ENCODE assay signal across 10 cellular contexts in genomic region chr10:78045237-78045636, GRCh38. TPM values are rescaled to one million over a fixed set of nuclear protein-coding genes. Genes with fewer than 3 reads are reported as not detected.
A peak's percentile ranks its signal among the peaks of the same experiment; 100 is the strongest.
DNase-seq lines count a peak whose midpoint lies in the region; ATAC-seq and TF ChIP-seq lines count a peak whose summit lies in the region.
"Had no signal": no experiment of that assay in that cellular context is flagged by ENCODE, and none has a peak within 500 bp of the region (broad histone marks: within the 10 kb centered on the region; RNA-seq: fewer than 3 reads in every experiment).

No MANE protein-coding gene starts in this region.

- TF ChIP-seq CTCF in mesothelial cell of epicardium (IDR thresholded peaks at IDR 0.05; ENCODE audit: unreplicated experiment) (no peak), vagina (IDR thresholded peaks at IDR 0.05) (no peak)

- no peaks in the 10 kb centered on the region for H3K4me1 ChIP-seq in vagina

- H3K36me3 ChIP-seq in vagina, result peaks cover 0 to 20% of the 10 kb centered on the region in 2 donors

- no peak overlapping the region for H3K27ac ChIP-seq in vagina

- no peak overlapping the region for H3K4me3 ChIP-seq in vagina
- H3K4me3 ChIP-seq: smooth muscle cell had no signal

- no peak for TF ChIP-seq POLR2A in vagina (IDR thresholded peaks at IDR 0.05)

- H3K27ac Mint-ChIP-seq in natural killer cell treated with Interleukin-12 subunit alpha and Interleukin-12 subunit beta and Interleukin-15 and Interleukin-18, amount 100 ng/mL, for 72 hours, result no peak overlapping the region
- H3K27ac Mint-ChIP-seq in mesothelial cell of epicardium, result no peak overlapping the region

- peaks cover 13% of the 10 kb centered on the region for H3K36me3 Mint-ChIP-seq in natural killer cell treated with Interleukin-12 subunit alpha and Interleukin-12 subunit beta and Interleukin-15 and Interleukin-18, amount 100 ng/mL, for 72 hours
- H3K36me3 Mint-ChIP-seq in mesothelial cell of epicardium, result peaks cover 4% of the 10 kb centered on the region

- no peaks in the 10 kb centered on the region for H3K9me3 ChIP-seq in vagina
- H3K9me3 ChIP-seq: BE2C had no signal

- DNase-seq in activated effector memory CD4-positive, alpha-beta T cell treated with anti-CD3 and anti-CD28 coated beads, Interleukin-2, amount 50 U/mL, for 16 hours, result peak; percentile 66
- no peak for DNase-seq in activated effector memory CD4-positive, alpha-beta T cell treated with Interleukin-2 at 50 U/mL for 16 hours
- DNase-seq in NOMO-1 (lab: John Stamatoyannopoulos, UW; ENCODE audit: unreplicated experiment in 2 of 2), result peak; percentile 52 to 61
- peak; percentile 53 for DNase-seq in stimulated activated CD8-positive, alpha-beta memory T cell treated with anti-CD3 and anti-CD28 coated beads, Interleukin-4, amount 100 ng/mL, for 48 hours
- no peak for DNase-seq in natural killer cell treated with Interleukin-12 subunit alpha and Interleukin-12 subunit beta and Interleukin-15 and Interleukin-18, amount 100 ng/mL, for 72 hours (ENCODE audit: low spot score)
- no peak for DNase-seq in mesothelial cell of epicardium (ENCODE audit: low spot score in 2 of 2, unreplicated experiment in 2 of 2)
- no peak for DNase-seq in vagina (ENCODE audit: extremely low spot score in 2 of 2)
- DNase-seq: BE2C had no signal

- no peaks in the 10 kb centered on the region for H3K9me3 Mint-ChIP-seq in natural killer cell treated with Interleukin-12 subunit alpha and Interleukin-12 subunit beta and Interleukin-15 and Interleukin-18, amount 100 ng/mL, for 72 hours
- no peaks in the 10 kb centered on the region for H3K9me3 Mint-ChIP-seq in mesothelial cell of epicardium

- H3K27me3 Mint-ChIP-seq in natural killer cell treated with Interleukin-12 subunit alpha and Interleukin-12 subunit beta and Interleukin-15 and Interleukin-18, amount 100 ng/mL, for 72 hours, result no peaks in the 10 kb centered on the region
- no peaks in the 10 kb centered on the region for H3K27me3 Mint-ChIP-seq in mesothelial cell of epicardium (ENCODE audit: low read depth)

- H3K4me1 Mint-ChIP-seq in natural killer cell treated with Interleukin-12 subunit alpha and Interleukin-12 subunit beta and Interleukin-15 and Interleukin-18, amount 100 ng/mL, for 72 hours (ENCODE audit: low read depth in 2 of 2), result peaks cover 31 to 34% of the 10 kb centered on the region in 2 donors
- peaks cover 40% of the 10 kb centered on the region for H3K4me1 Mint-ChIP-seq in mesothelial cell of epicardium

- peak; percentile 68 for ATAC-seq in HG02642 (IDR thresholded peaks at IDR 0.05; ENCODE audit: poor library complexity, unreplicated experiment)
- no peak for ATAC-seq in natural killer cell treated with Interleukin-12 subunit alpha and Interleukin-12 subunit beta and Interleukin-15 and Interleukin-18, amount 100 ng/mL, for 72 hours

- H3K4me3 Mint-ChIP-seq in natural killer cell treated with Interleukin-12 subunit alpha and Interleukin-12 subunit beta and Interleukin-15 and Interleukin-18, amount 100 ng/mL, for 72 hours, result no peak overlapping the region
- H3K4me3 Mint-ChIP-seq in mesothelial cell of epicardium, result no peak overlapping the region

- H3K27me3 ChIP-seq in vagina, result no peaks in the 10 kb centered on the region
- H3K27me3 ChIP-seq: BE2C had no signal

- intact Hi-C loops in vagina (cut with DNase I), result loop anchor here (10.0 kb wide), 1 partner anchor 1150 kb away; no protein-coding TSS in a partner anchor

RNA-seq across cellular contexts. Expression of gene RPS24, which starts 11.6 kb away (rescaled TPM):
- 1,000 to 10,000 TPM in 1 of 2 donors, 100 to 1,000 TPM in 1; 929 to 1,505 TPM for total RNA-seq in natural killer cell treated with Interleukin-12 subunit alpha and Interleukin-12 subunit beta and Interleukin-15 and Interleukin-18, amount 100 ng/mL, for 72 hours
- total RNA-seq in mesothelial cell of epicardium (1,414 to 1,482 TPM (median 1,481 TPM) in 3 replicates), vagina (3,291 TPM)

RNA-seq across cellular contexts. Expression of gene POLR3A, which starts 15.9 kb away (rescaled TPM):
- total RNA-seq in natural killer cell treated with Interleukin-12 subunit alpha and Interleukin-12 subunit beta and Interleukin-15 and Interleukin-18, amount 100 ng/mL, for 72 hours, result 10 to 100 TPM; 33.7 to 45.3 TPM
- 23.7 to 24.5 TPM (median 23.9 TPM) in 3 replicates for total RNA-seq in mesothelial cell of epicardium
- total RNA-seq in vagina, result 16.9 TPM

Comparison
In these comparisons a context has a peak if more than half of its experiments do, and no peak if none do; other contexts are left out.
1. DNase-seq: peak in activated effector memory CD4-positive, alpha-beta T cell treated with anti-CD3 and anti-CD28 coated beads, Interleukin-2, amount 50 U/mL, for 16 hours (single experiment), NOMO-1 (2 of 2) and stimulated activated CD8-positive, alpha-beta memory T cell treated with anti-CD3 and anti-CD28 coated beads, Interleukin-4, amount 100 ng/mL, for 48 hours (single experiment); none in activated effector memory CD4-positive, alpha-beta T cell treated with Interleukin-2 at 50 U/mL for 16 hours (single experiment), natural killer cell treated with Interleukin-12 subunit alpha and Interleukin-12 subunit beta and Interleukin-15 and Interleukin-18, amount 100 ng/mL, for 72 hours (single experiment), mesothelial cell of epicardium (0 of 2) and vagina (0 of 2).